In genomic region chr2:65456074-65456473, GRCh38 we compare ENCODE assay signal across 14 cellular contexts. TPM values are rescaled to one million over a fixed set of nuclear protein-coding genes. Genes with fewer than 3 reads are reported as not detected.
A peak's percentile ranks its signal among the peaks of the same experiment; 100 is the strongest.
DNase-seq lines count a peak whose midpoint lies in the region; ATAC-seq and TF ChIP-seq lines count a peak whose summit lies in the region.
"Had no signal": no experiment of that assay in that cellular context is flagged by ENCODE, and none has a peak within 500 bp of the region (broad histone marks: within the 10 kb centered on the region; RNA-seq: fewer than 3 reads in every experiment).

No MANE protein-coding gene starts in this region.

- H3K4me3 Mint-ChIP-seq in activated CD4-positive, alpha-beta T cell treated with anti-CD3 and anti-CD28 coated beads, Interleukin-2, amount 10 ng/mL, durations not matched to agents 7 days and 5 days, result no peak overlapping the region
- H3K4me3 Mint-ChIP-seq: activated CD8-positive, alpha-beta T cell treated with anti-CD3 and anti-CD28 coated beads for 36 hours had no signal

- CTCF ChIA-PET in activated CD4-positive, alpha-beta T cell treated with anti-CD3 and anti-CD28 coated beads, Interleukin-2, amount 10 ng/mL, durations not matched to agents 7 days and 5 days (lab: Charles Lee), result no interaction called here

- H3K4me1 Mint-ChIP-seq in activated CD4-positive, alpha-beta T cell treated with anti-CD3 and anti-CD28 coated beads, Interleukin-2, amount 10 ng/mL, durations not matched to agents 7 days and 5 days, result no peaks in the 10 kb centered on the region

- H3K4me3 ChIP-seq in astrocyte of the cerebellum (ENCODE audit: low read depth, low read length), result no peak overlapping the region
- H3K4me3 ChIP-seq: ascending aorta, right atrium auricular region had no signal

- ATAC-seq in GM21737 (IDR thresholded peaks at IDR 0.05; ENCODE audit: unreplicated experiment), result no peak
- ATAC-seq in HG03095 (IDR thresholded peaks at IDR 0.05; ENCODE audit: unreplicated experiment), result no peak
- ATAC-seq: activated CD8-positive, alpha-beta T cell treated with anti-CD3 and anti-CD28 coated beads for 36 hours had no signal

- no peaks in the 10 kb centered on the region for H3K9me3 Mint-ChIP-seq in activated CD4-positive, alpha-beta T cell treated with anti-CD3 and anti-CD28 coated beads, Interleukin-2, amount 10 ng/mL, durations not matched to agents 7 days and 5 days
- H3K9me3 Mint-ChIP-seq: activated CD8-positive, alpha-beta T cell treated with anti-CD3 and anti-CD28 coated beads for 36 hours had no signal

- no peak for TF ChIP-seq CTCF in astrocyte of the cerebellum (IDR thresholded peaks at IDR 0.05; ENCODE audit: low read depth, low read length, missing control alignments)

- POLR2A ChIA-PET in activated CD4-positive, alpha-beta T cell treated with anti-CD3 and anti-CD28 coated beads, Interleukin-2, amount 10 ng/mL, durations not matched to agents 7 days and 5 days (lab: Charles Lee), result no interaction called here

- in situ Hi-C loops in astrocyte of the cerebellum (cut with HindIII; ENCODE audit: low sequenced_read_pairs), result no loop called here

- no peaks in the 10 kb centered on the region for H3K36me3 Mint-ChIP-seq in activated CD4-positive, alpha-beta T cell treated with anti-CD3 and anti-CD28 coated beads, Interleukin-2, amount 10 ng/mL, durations not matched to agents 7 days and 5 days (ENCODE audit: low read depth)

- H3K27me3 Mint-ChIP-seq in activated CD4-positive, alpha-beta T cell treated with anti-CD3 and anti-CD28 coated beads, Interleukin-2, amount 10 ng/mL, durations not matched to agents 7 days and 5 days, result peaks cover 50% of the 10 kb centered on the region

- DNase-seq in AG08395 (ENCODE audit: low spot score) (peak; percentile 85), HT1080 (ENCODE audit: low read depth) (peak; percentile 98), astrocyte of the cerebellum (ENCODE audit: low read depth) (peak; percentile 51), iris pigment epithelial cell (ENCODE audit: low read depth) (peak; percentile 72), NCI-H1105 (lab: John Stamatoyannopoulos, UW) (no peak)
- DNase-seq in activated CD4-positive, alpha-beta T cell treated with anti-CD3 and anti-CD28 coated beads, Interleukin-2, amount 10 ng/mL, durations not matched to agents 7 days and 5 days, result no peak
- DNase-seq: activated CD8-positive, alpha-beta T cell treated with anti-CD3 and anti-CD28 coated beads for 36 hours; foreskin melanocyte; NCI-H2171 treated with DMSO at 0.1 percent for 48 hours; stimulated activated CD4-positive, alpha-beta T cell treated with anti-CD3 and anti-CD28 coated beads, Interleukin-2, amount 100 ng/mL, for 48 hours had no signal

- H3K27ac Mint-ChIP-seq in activated CD4-positive, alpha-beta T cell treated with anti-CD3 and anti-CD28 coated beads, Interleukin-2, amount 10 ng/mL, durations not matched to agents 7 days and 5 days, result no peak overlapping the region
- H3K27ac Mint-ChIP-seq: activated CD8-positive, alpha-beta T cell treated with anti-CD3 and anti-CD28 coated beads for 36 hours had no signal

RNA-seq across cellular contexts. Expression of gene SPRED2, which starts 23.7 kb away (rescaled TPM):
- 15.4 and 25.8 TPM in 2 replicates for total RNA-seq in HT1080 (2014; rRNA removed; shearing (Covaris generic))
- polyA plus RNA-seq in HT1080 (2015; cell fraction: cytosol; rRNA removed), result 36.5 and 43.2 TPM in 2 replicates
- polyA plus RNA-seq in HT1080 (2015; cell fraction: nucleus; rRNA removed), result 32.4 and 33.7 TPM in 2 replicates
- 1 to 10 TPM; 6.2 to 8.1 TPM for total RNA-seq in activated CD4-positive, alpha-beta T cell treated with anti-CD3 and anti-CD28 coated beads, Interleukin-2, amount 10 ng/mL, durations not matched to agents 7 days and 5 days

Comparison
In these comparisons a context has a peak if more than half of its experiments do, and no peak if none do; other contexts are left out.
1. DNase-seq: peak in AG08395 (single experiment), HT1080 (single experiment), astrocyte of the cerebellum (single experiment) and iris pigment epithelial cell (single experiment); none in activated CD4-positive, alpha-beta T cell treated with anti-CD3 and anti-CD28 coated beads, Interleukin-2, amount 10 ng/mL, durations not matched to agents 7 days and 5 days (single experiment) and NCI-H1105 (single experiment).